Comparison of ENCODE assay signal across 25 cellular contexts in the genomic region with DNA sequence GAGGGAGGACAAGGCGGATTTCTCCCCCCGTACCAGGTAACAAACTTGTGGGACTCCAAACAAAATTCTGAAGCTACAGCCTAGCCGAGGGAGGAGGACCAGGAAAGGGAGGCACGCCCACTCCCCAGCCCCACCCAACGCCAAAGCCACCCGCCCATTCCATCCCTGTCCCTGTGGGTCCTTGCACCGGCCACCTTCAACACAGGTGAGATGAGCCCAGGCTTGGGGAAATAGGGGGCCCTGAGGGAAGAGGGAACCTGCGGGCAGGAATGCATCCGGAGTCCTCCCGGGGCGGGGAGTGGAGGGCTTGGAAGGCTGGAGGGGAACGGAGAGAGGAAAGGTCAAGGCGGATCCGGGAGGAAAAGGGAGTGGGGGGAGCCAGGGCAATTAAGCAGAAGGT. TPM values are rescaled to one million over a fixed set of nuclear protein-coding genes. Genes with fewer than 3 reads are reported as not detected.
DNase-seq lines count a peak whose midpoint lies in the region; ATAC-seq, FAIRE-seq and TF ChIP-seq lines count a peak whose summit lies in the region.
"Had no signal": no experiment of that assay in that cellular context is flagged by ENCODE, and none has a peak within 500 bp of the region (broad histone marks: within the 10 kb centered on the region; RNA-seq: fewer than 3 reads in every experiment).

BEST2 (plus strand) TSS at position 157 of the 400 bp plus-strand sequence. CDS start 802 bp downstream, outside the sequence.

- peaks cover 11% of the 10 kb centered on the region for H3K36me3 Mint-ChIP-seq in astrocyte (ENCODE audit: low read depth, unreplicated experiment)

- no peaks in the 10 kb centered on the region for H4K20me1 ChIP-seq in astrocyte (ENCODE audit: insufficient read depth, low read length)

- H3K9me3 Mint-ChIP-seq in astrocyte (ENCODE audit: unreplicated experiment), result peaks cover 4% of the 10 kb centered on the region
- H3K9me3 Mint-ChIP-seq: activated naive CD8-positive, alpha-beta T cell treated with anti-CD3 and anti-CD28 coated beads, Interleukin-2, amount 10 ng/mL, durations not matched to agents 7 days and 5 days had no signal

- no peak within 1 kb of the TSS for H3K27ac Mint-ChIP-seq in astrocyte (ENCODE audit: unreplicated experiment)
- H3K27ac Mint-ChIP-seq: activated naive CD8-positive, alpha-beta T cell treated with anti-CD3 and anti-CD28 coated beads, Interleukin-2, amount 10 ng/mL, durations not matched to agents 7 days and 5 days; T-helper 2 cell treated with Interferon-gamma antibody and Interleukin-4, amounts not matched to agents 5 μg/mL and 100 μg/mL, for 36 hours had no signal

- H3K27me3 Mint-ChIP-seq in astrocyte (ENCODE audit: low read depth, unreplicated experiment), result peaks cover 39% of the 10 kb centered on the region

- no peaks in the 10 kb centered on the region for H3K79me2 ChIP-seq in astrocyte (ENCODE audit: insufficient read depth, low read length)

- DNase-seq in astrocyte (ENCODE audit: low read depth) (no peak), NCI-H2227 treated with DMSO at 0.1 percent for 48 hours (lab: John Stamatoyannopoulos, UW) (no peak)
- no peak for DNase-seq in effector memory CD4-positive, alpha-beta T cell
- DNase-seq: activated naive CD8-positive, alpha-beta T cell treated with anti-CD3 and anti-CD28 coated beads, Interleukin-2, amount 10 ng/mL, durations not matched to agents 7 days and 5 days; body of pancreas; DMS79; left lung; NCI-H1694 treated with DMSO at 0.1 percent for 48 hours; NCI-H2171 treated with DMSO at 0.1 percent for 48 hours; NCI-H526; sigmoid colon; substantia nigra; uterus had no signal

- H3K4me1 ChIP-seq in HUES48 (ENCODE audit: control insufficient read depth, insufficient read depth, low read length) (peaks cover 4% of the 10 kb centered on the region; the same call in 1 of the 2 replicates), astrocyte (ENCODE audit: insufficient read depth, low read length) (no peaks in the 10 kb centered on the region), iPS-20b (ENCODE audit: insufficient read depth, low read length) (no peaks in the 10 kb centered on the region), skeletal muscle satellite cell (ENCODE audit: control insufficient read depth, insufficient read depth, low read length) (peaks cover 25% of the 10 kb centered on the region)
- no peaks in the 10 kb centered on the region for H3K4me1 ChIP-seq in effector memory CD4-positive, alpha-beta T cell (ENCODE audit: control insufficient read depth, insufficient read depth, low read length, poor library complexity, severe bottlenecking)
- H3K4me1 ChIP-seq: body of pancreas, sigmoid colon, uterus had no signal

- no peak for TF ChIP-seq CTCF in astrocyte (IDR thresholded peaks at IDR 0.05; ENCODE audit: insufficient read depth, low read depth, low read length)

- H3K9me3 ChIP-seq in HUES48 (ENCODE audit: control insufficient read depth, insufficient read depth, low read length) (no peaks in the 10 kb centered on the region), astrocyte (ENCODE audit: insufficient read depth, low read depth, low read length) (peaks cover 10% of the 10 kb centered on the region), iPS-20b (ENCODE audit: insufficient read depth, low read depth, low read length) (no peaks in the 10 kb centered on the region), skeletal muscle satellite cell (replicated peaks; ENCODE audit: low read length) (no peaks in the 10 kb centered on the region)
- H3K9me3 ChIP-seq in effector memory CD4-positive, alpha-beta T cell (ENCODE audit: control insufficient read depth, low read length), result peaks cover 6% of the 10 kb centered on the region
- H3K9me3 ChIP-seq: body of pancreas, SK-N-SH had no signal

- H3K4me2 ChIP-seq in astrocyte (ENCODE audit: low read length) (no peak within 1 kb of the TSS), skeletal muscle satellite cell (ENCODE audit: low read length) (peak within 1 kb of the TSS; percentile 83)
- H3K4me2 ChIP-seq: KMS-11 had no signal

- no peaks in the 10 kb centered on the region for H3K4me1 Mint-ChIP-seq in astrocyte (ENCODE audit: low read depth, unreplicated experiment)

- no peak for FAIRE-seq in astrocyte (lab: Jason Lieb, UNC)
- FAIRE-seq: endometrium, GM12878 had no signal

- H3K27me3 ChIP-seq in HUES48 (ENCODE audit: control insufficient read depth, insufficient read depth, low read length) (no peaks in the 10 kb centered on the region), astrocyte (ENCODE audit: insufficient read depth, low read length) (peaks cover 8% of the 10 kb centered on the region), iPS-20b (ENCODE audit: insufficient read depth, low read length) (peaks cover 40% of the 10 kb centered on the region), skeletal muscle satellite cell (ENCODE audit: control insufficient read depth, insufficient read depth, low read length) (no peaks in the 10 kb centered on the region)
- peaks cover 4% of the 10 kb centered on the region for H3K27me3 ChIP-seq in effector memory CD4-positive, alpha-beta T cell (replicated peaks; ENCODE audit: control insufficient read depth, insufficient read depth, low read length, poor library complexity, severe bottlenecking)
- H3K27me3 ChIP-seq: body of pancreas, uterus had no signal

- no peak within 1 kb of the TSS for H2AFZ ChIP-seq in astrocyte (ENCODE audit: low read depth, low read length)

- H3K36me3 ChIP-seq in HUES48 (ENCODE audit: control insufficient read depth, insufficient read depth, low read length) (peaks cover 10% of the 10 kb centered on the region), astrocyte (ENCODE audit: insufficient read depth, low read length) (peaks cover 7% of the 10 kb centered on the region), iPS-20b (ENCODE audit: insufficient read depth, low read depth, low read length) (peaks cover 15% of the 10 kb centered on the region; the same call in 1 of the 2 replicates), skeletal muscle satellite cell (ENCODE audit: insufficient read depth, low read length) (peaks cover 11% of the 10 kb centered on the region)
- H3K36me3 ChIP-seq in effector memory CD4-positive, alpha-beta T cell (ENCODE audit: control insufficient read depth, insufficient read depth, low read length), result peaks cover 14% of the 10 kb centered on the region
- H3K36me3 ChIP-seq: uterus had no signal

- H3K4me3 ChIP-seq in HUES48 (ENCODE audit: low read depth, low read length) (peak within 1 kb of the TSS; percentile 55), astrocyte (ENCODE audit: insufficient read depth, low read depth, low read length) (no peak within 1 kb of the TSS), iPS-20b (ENCODE audit: low read length) (peak within 1 kb of the TSS; percentile 62; the same call in 1 of the 2 replicates), skeletal muscle satellite cell (ENCODE audit: low read length) (peak within 1 kb of the TSS; percentile 57)
- H3K4me3 ChIP-seq in effector memory CD4-positive, alpha-beta T cell (ENCODE audit: insufficient read depth, low read depth, low read length, poor library complexity, severe bottlenecking), result no peak within 1 kb of the TSS
- H3K4me3 ChIP-seq: body of pancreas, GM12878, left lung, sigmoid colon, uterus had no signal

- H3K9ac ChIP-seq in HUES48 (ENCODE audit: low read depth, low read length), result no peak within 1 kb of the TSS
- H3K9ac ChIP-seq in astrocyte (ENCODE audit: low read length), result no peak within 1 kb of the TSS
- H3K9ac ChIP-seq in iPS-20b (ENCODE audit: low read depth, low read length), result no peak within 1 kb of the TSS
- peak within 1 kb of the TSS; percentile 57 for H3K9ac ChIP-seq in skeletal muscle satellite cell (ENCODE audit: low read depth, low read length)
- H3K9ac ChIP-seq: KMS-11, SK-N-SH had no signal

- peak within 1 kb of the TSS; percentile 51 for H3K4me3 Mint-ChIP-seq in astrocyte (ENCODE audit: unreplicated experiment)
- H3K4me3 Mint-ChIP-seq: activated naive CD8-positive, alpha-beta T cell treated with anti-CD3 and anti-CD28 coated beads, Interleukin-2, amount 10 ng/mL, durations not matched to agents 7 days and 5 days; T-helper 2 cell treated with Interferon-gamma antibody and Interleukin-4, amounts not matched to agents 5 μg/mL and 100 μg/mL, for 36 hours had no signal

- no peak for ATAC-seq in HG02973 (IDR thresholded peaks at IDR 0.05; ENCODE audit: unreplicated experiment)
- ATAC-seq: body of pancreas, GM12878, left lung had no signal

- no peak within 1 kb of the TSS for H3K27ac ChIP-seq in HUES48 (ENCODE audit: low read depth, low read length)
- no peak within 1 kb of the TSS for H3K27ac ChIP-seq in astrocyte (ENCODE audit: low read depth, low read length)
- no peak within 1 kb of the TSS for H3K27ac ChIP-seq in iPS-20b (ENCODE audit: low read length)
- H3K27ac ChIP-seq in effector memory CD4-positive, alpha-beta T cell (ENCODE audit: insufficient read depth, low read length, poor library complexity, severe bottlenecking), result no peak within 1 kb of the TSS
- H3K27ac ChIP-seq: body of pancreas, KMS-11, left lung, sigmoid colon, uterus, VCaP had no signal

RNA-seq across cellular contexts. Expression of gene BEST2, which starts in this region (rescaled TPM):
- not detected in 2 replicates for total RNA-seq in astrocyte
- under 0.01 TPM in 1 of 2 replicates, not detected in the other for total RNA-seq in skeletal muscle satellite cell (2012; rRNA removed)
- total RNA-seq: activated naive CD8-positive, alpha-beta T cell treated with anti-CD3 and anti-CD28 coated beads, Interleukin-2, amount 10 ng/mL, durations not matched to agents 7 days and 5 days; body of pancreas; GM12878; left lung; posterior vena cava; RPMI7951 had no signal

Comparison
In these comparisons a context has a peak if more than half of its experiments do, and no peak if none do; other contexts are left out.
1. H3K4me3 ChIP-seq: peak in HUES48 (single experiment), iPS-20b (single experiment) and skeletal muscle satellite cell (single experiment); none in astrocyte (single experiment) and effector memory CD4-positive, alpha-beta T cell (single experiment).